Comparison of ENCODE assay signal across 28 cellular contexts in the genomic region with DNA sequence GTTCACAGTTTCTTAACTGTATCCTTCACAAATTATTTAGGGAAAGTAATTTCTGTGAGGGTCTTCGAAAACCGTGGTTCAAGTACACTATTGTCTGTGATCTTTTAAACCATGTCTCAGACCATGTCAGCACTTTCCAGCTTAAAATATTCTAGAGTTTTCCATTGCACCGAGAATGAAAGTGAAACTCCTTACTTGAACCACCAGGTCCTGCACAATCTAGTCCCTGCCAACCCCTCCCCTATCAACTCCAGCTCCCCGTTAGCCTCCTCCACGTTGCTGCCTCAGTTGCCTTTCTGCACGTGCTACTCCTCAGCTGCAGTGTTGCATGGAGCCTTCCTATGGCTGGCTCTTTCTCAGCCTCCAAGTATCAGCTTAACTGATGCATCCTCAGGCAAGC. TPM values are rescaled to one million over a fixed set of nuclear protein-coding genes. Genes with fewer than 3 reads are reported as not detected.
DNase-seq lines count a peak whose midpoint lies in the region; ATAC-seq, FAIRE-seq and TF ChIP-seq lines count a peak whose summit lies in the region.
"Had no signal": no experiment of that assay in that cellular context is flagged by ENCODE, and none has a peak within 500 bp of the region (broad histone marks: within the 10 kb centered on the region; RNA-seq: fewer than 3 reads in every experiment).

No MANE protein-coding gene starts in this region.

- no peak overlapping the region for H3K27ac Mint-ChIP-seq in T-helper 17 cell
- H3K27ac Mint-ChIP-seq: activated CD4-positive, alpha-beta T cell treated with anti-CD3 and anti-CD28 coated beads, Interleukin-2, amount 10 ng/mL, durations not matched to agents 7 days and 5 days; activated naive CD8-positive, alpha-beta T cell treated with anti-CD3 and anti-CD28 coated beads, Interleukin-2, amount 50 U/mL, for 24 hours; brain; memory B cell; naive thymus-derived CD8-positive, alpha-beta T cell; T-helper 1 cell treated with Interleukin-12 subunit alpha and Interleukin-12 subunit beta and Interleukin-4 antibody, amounts not matched to agents 30 μg/mL and 1 μg/mL, for 36 hours had no signal

- intact Hi-C loops in heart left ventricle (cut with DNase I) = no loop called here
- intact Hi-C loops in Right ventricle myocardium superior (cut with DNase I) = no loop called here
- intact Hi-C loops in lower lobe of right lung (cut with DNase I) = no loop called here
- intact Hi-C loops in pancreas (cut with DNase I) = no loop called here

- TF ChIP-seq CTCF in heart left ventricle (IDR thresholded peaks at IDR 0.05) (no peak), lower lobe of right lung (IDR thresholded peaks at IDR 0.05) (no peak), thoracic aorta (IDR thresholded peaks at IDR 0.05) (no peak), pancreas (IDR thresholded peaks at IDR 0.05) (no peak)

- peak overlapping the region in 11 of 12 donors; percentile 5 to 44 (median 24) for H3K4me3 ChIP-seq in heart left ventricle
- H3K4me3 ChIP-seq in lower lobe of right lung = peak overlapping the region; percentile 17
- peak overlapping the region; percentile 39 for H3K4me3 ChIP-seq in thoracic aorta
- H3K4me3 ChIP-seq in pancreas = no peak overlapping the region
- H3K4me3 ChIP-seq: A549, SJSA1, skin epidermis had no signal

- H3K36me3 Mint-ChIP-seq in T-helper 17 cell (ENCODE audit: low read depth) = peaks cover 4% of the 10 kb centered on the region
- H3K36me3 Mint-ChIP-seq: memory B cell had no signal

- H3K36me3 ChIP-seq in heart left ventricle = no peaks in the 10 kb centered on the region
- no peaks in the 10 kb centered on the region for H3K36me3 ChIP-seq in lower lobe of right lung
- no peaks in the 10 kb centered on the region for H3K36me3 ChIP-seq in thoracic aorta
- no peaks in the 10 kb centered on the region for H3K36me3 ChIP-seq in pancreas
- H3K36me3 ChIP-seq: SJSA1 had no signal

- FAIRE-seq in pancreas (lab: Jason Lieb, UNC) = no peak
- FAIRE-seq: A549 had no signal

- H3K4me1 ChIP-seq in heart left ventricle (peaks cover 0 to 22% (median 6%) of the 10 kb centered on the region in 12 donors), lower lobe of right lung (peaks cover 6% of the 10 kb centered on the region), thoracic aorta (ENCODE audit: control insufficient read depth in 1 of 2, low read depth in 2 of 2) (peaks cover 0 to 19% of the 10 kb centered on the region in 2 donors), pancreas (peaks cover 0 to 6% (median 5%) of the 10 kb centered on the region in 3 donors)
- H3K4me1 ChIP-seq: A549, SJSA1 had no signal

- no peak for TF ChIP-seq POLR2A in heart left ventricle (IDR thresholded peaks at IDR 0.05)

- H3K4me3 Mint-ChIP-seq in T-helper 17 cell = peak overlapping the region; percentile 79
- H3K4me3 Mint-ChIP-seq: activated CD4-positive, alpha-beta T cell treated with anti-CD3 and anti-CD28 coated beads, Interleukin-2, amount 10 ng/mL, durations not matched to agents 7 days and 5 days; activated naive CD8-positive, alpha-beta T cell treated with anti-CD3 and anti-CD28 coated beads, Interleukin-2, amount 50 U/mL, for 24 hours; brain; H9; memory B cell; T-helper 1 cell treated with Interleukin-12 subunit alpha and Interleukin-12 subunit beta and Interleukin-4 antibody, amounts not matched to agents 30 μg/mL and 1 μg/mL, for 36 hours had no signal

- 60 to 77% (median 69%) methylated on average over 6 of the region's 6 CpGs for WGBS in heart left ventricle, 4 donors
- WGBS in pancreas, 2 donors = 83 to 91% methylated on average over 6 of the region's 6 CpGs

- H3K27ac ChIP-seq in heart left ventricle = peak overlapping the region in 2 of 12 donors; percentile 11 to 14
- no peak overlapping the region for H3K27ac ChIP-seq in lower lobe of right lung
- no peak overlapping the region for H3K27ac ChIP-seq in thoracic aorta
- no peak overlapping the region for H3K27ac ChIP-seq in pancreas
- H3K27ac ChIP-seq: A549, SJSA1, skin epidermis, VCaP had no signal

- peaks cover 45% of the 10 kb centered on the region for H3K27me3 Mint-ChIP-seq in T-helper 17 cell

- H3K4me1 Mint-ChIP-seq in T-helper 17 cell = peaks cover 4% of the 10 kb centered on the region
- H3K4me1 Mint-ChIP-seq: activated naive CD8-positive, alpha-beta T cell treated with anti-CD3 and anti-CD28 coated beads, Interleukin-2, amount 50 U/mL, for 24 hours; naive thymus-derived CD8-positive, alpha-beta T cell had no signal

- DNase-seq in heart left ventricle (no peak), Right ventricle myocardium superior (no peak), T-helper 17 cell (no peak), lower lobe of right lung (no peak), thoracic aorta (ENCODE audit: low spot score) (no peak), pancreas (no peak)
- DNase-seq: activated CD4-positive, alpha-beta T cell treated with anti-CD3 and anti-CD28 coated beads, Interleukin-2, amount 10 ng/mL, durations not matched to agents 7 days and 5 days; activated CD8-positive, alpha-beta memory T cell treated with anti-CD3 and anti-CD28 coated beads, Interleukin-2, amount 50 U/mL, for 4 hours; activated effector memory CD4-positive, alpha-beta T cell treated with Interleukin-2 at 50 U/mL for 16 hours; activated naive CD8-positive, alpha-beta T cell treated with anti-CD3 and anti-CD28 coated beads, Interleukin-2, amount 50 U/mL, for 24 hours; Calu3; cortex of kidney; EL; H9; naive thymus-derived CD8-positive, alpha-beta T cell; NCI-H1105 treated with DMSO at 0.1 percent for 48 hours; PC-3; stimulated activated CD4-positive, alpha-beta T cell treated with anti-CD3 and anti-CD28 coated beads, Interleukin-2, amount 100 ng/mL, for 48 hours; stimulated activated naive CD8-positive, alpha-beta T cell treated with anti-CD3 and anti-CD28 coated beads, Interleukin-15, Interleukin-2, amounts not matched to agents 100 U/mL and 50 U/mL, for 24 hours had no signal

- peak in 1 of 4 donors; percentile 32 for ATAC-seq in heart left ventricle
- ATAC-seq in Right ventricle myocardium superior (ENCODE audit: poor library complexity) = no peak
- ATAC-seq in T-helper 17 cell = no peak
- ATAC-seq in lower lobe of right lung = no peak
- ATAC-seq in thoracic aorta (ENCODE audit: insufficient number of reproducible peaks, low FRiP score, low read depth) = no peak
- no peak for ATAC-seq in GM19324 (IDR thresholded peaks at IDR 0.05; ENCODE audit: low FRiP score, unreplicated experiment)
- ATAC-seq in HG02763 (IDR thresholded peaks at IDR 0.05; ENCODE audit: unreplicated experiment) = no peak
- no peak for ATAC-seq in pancreas
- ATAC-seq: A549; activated naive CD8-positive, alpha-beta T cell treated with anti-CD3 and anti-CD28 coated beads, Interleukin-2, amount 50 U/mL, for 24 hours; naive thymus-derived CD8-positive, alpha-beta T cell; PC-3; stimulated activated naive CD8-positive, alpha-beta T cell treated with anti-CD3 and anti-CD28 coated beads, Interleukin-15, Interleukin-2, amounts not matched to agents 100 U/mL and 50 U/mL, for 24 hours had no signal

- H3K27me3 ChIP-seq in heart left ventricle = no peaks in the 10 kb centered on the region
- no peaks in the 10 kb centered on the region for H3K27me3 ChIP-seq in lower lobe of right lung (ENCODE audit: low read depth)
- no peaks in the 10 kb centered on the region for H3K27me3 ChIP-seq in thoracic aorta (replicated peaks; ENCODE audit: insufficient read depth)
- H3K27me3 ChIP-seq in pancreas = no peaks in the 10 kb centered on the region
- H3K27me3 ChIP-seq: SJSA1 had no signal

- H3K9me3 ChIP-seq in heart left ventricle = no peaks in the 10 kb centered on the region
- no peaks in the 10 kb centered on the region for H3K9me3 ChIP-seq in T-helper 17 cell (ENCODE audit: control insufficient read depth, low read length, poor library complexity, severe bottlenecking)
- H3K9me3 ChIP-seq in lower lobe of right lung = no peaks in the 10 kb centered on the region
- no peaks in the 10 kb centered on the region for H3K9me3 ChIP-seq in thoracic aorta
- no peaks in the 10 kb centered on the region for H3K9me3 ChIP-seq in pancreas
- H3K9me3 ChIP-seq: A549, SJSA1 had no signal

RNA-seq across cellular contexts. Expression of gene STARD13, which starts 7.2 kb away (rescaled TPM):
- total RNA-seq in heart left ventricle (10 to 100 TPM; 18.6 to 39.2 (median 31.6) TPM), Right ventricle myocardium superior (36.4 TPM), T-helper 17 cell (not detected), lower lobe of right lung (61.0 TPM), thoracic aorta (10 to 100 TPM; 43.9 to 47.1 TPM), pancreas (10 to 100 TPM; 16.0 to 29.4 (median 19.9) TPM)
- polyA plus RNA-seq in heart left ventricle (10 to 100 TPM in 1 of 2 donors, 1 to 10 TPM in 1; 9.3 to 15.1 TPM), pancreas (1 to 10 TPM; 7.8 to 9.7 TPM)
- total RNA-seq: naive thymus-derived CD8-positive, alpha-beta T cell had no signal
- polyA plus RNA-seq: naive thymus-derived CD8-positive, alpha-beta T cell had no signal

Comparison
In these comparisons a context has a peak if more than half of its experiments do, and no peak if none do; other contexts are left out.
1. H3K4me3 ChIP-seq: peak in heart left ventricle (11 of 12), lower lobe of right lung (single experiment) and thoracic aorta (single experiment); none in pancreas (0 of 4).
2. RNA of gene STARD13, which starts 7.2 kb away (total RNA-seq): 61.0 TPM in lower lobe of right lung (single experiment), 43.9 to 47.1 TPM in thoracic aorta, 36.4 TPM in Right ventricle myocardium superior (single experiment), 18.6 to 39.2 TPM in heart left ventricle and 16.0 to 29.4 TPM in pancreas; not detected in T-helper 17 cell; every median in the first group is over 10 times any median in the second.